In genomic region chr3:41893977-41894376, GRCh38 we compare ENCODE assay signal across 8 cellular contexts.
DNase-seq lines count a peak whose midpoint lies in the region; ATAC-seq and TF ChIP-seq lines count a peak whose summit lies in the region.

No MANE protein-coding gene starts in this region.

- H3K27ac Mint-ChIP-seq in nephron = no peak overlapping the region
- H3K27ac Mint-ChIP-seq in activated T-helper 17 cell treated with anti-CD3 and anti-CD28 coated beads, Interleukin-2, amount 50 U/mL, for 72 hours = no peak overlapping the region

- H3K9me3 Mint-ChIP-seq in nephron = peaks cover 11% of the 10 kb centered on the region
- H3K9me3 Mint-ChIP-seq in activated T-helper 17 cell treated with anti-CD3 and anti-CD28 coated beads, Interleukin-2, amount 50 U/mL, for 72 hours = peaks cover 5% of the 10 kb centered on the region

- TF ChIP-seq CTCF in nephron (IDR thresholded peaks at IDR 0.05; ENCODE audit: unreplicated experiment in 3 of 3) = peak; percentile 52 to 69 (median 60)

- DNase-seq in A172 (ENCODE audit: low spot score) = peak; percentile 36
- peak; percentile 58 for DNase-seq in EL
- DNase-seq in NCI-H526 treated with DMSO at 0.1 percent for 48 hours (lab: John Stamatoyannopoulos, UW) = peak; percentile 7
- peak; percentile 3 for DNase-seq in effector CD4-positive, alpha-beta T cell
- no peak for DNase-seq in stimulated activated naive CD4-positive, alpha-beta T cell treated with Interleukin-2 at 50 U/mL for 16 hours (lab: John Stamatoyannopoulos, UW)

- H3K4me1 Mint-ChIP-seq in nephron = no peaks in the 10 kb centered on the region
- no peaks in the 10 kb centered on the region for H3K4me1 Mint-ChIP-seq in activated T-helper 17 cell treated with anti-CD3 and anti-CD28 coated beads, Interleukin-2, amount 50 U/mL, for 72 hours

- ATAC-seq in activated T-helper 17 cell treated with anti-CD3 and anti-CD28 coated beads, Interleukin-2, amount 50 U/mL, for 72 hours (replicated peaks) = no peak
- ATAC-seq in HG02763 (IDR thresholded peaks at IDR 0.05; ENCODE audit: unreplicated experiment) = no peak

- no peak overlapping the region for H3K4me3 Mint-ChIP-seq in nephron
- H3K4me3 Mint-ChIP-seq in activated T-helper 17 cell treated with anti-CD3 and anti-CD28 coated beads, Interleukin-2, amount 50 U/mL, for 72 hours = no peak overlapping the region

- peaks cover 9% of the 10 kb centered on the region for H3K27me3 Mint-ChIP-seq in nephron (ENCODE audit: low read depth)
- H3K27me3 Mint-ChIP-seq in activated T-helper 17 cell treated with anti-CD3 and anti-CD28 coated beads, Interleukin-2, amount 50 U/mL, for 72 hours = no peaks in the 10 kb centered on the region

- H3K36me3 Mint-ChIP-seq in nephron (ENCODE audit: low read depth) = peaks cover 28% of the 10 kb centered on the region
- peaks cover 54% of the 10 kb centered on the region for H3K36me3 Mint-ChIP-seq in activated T-helper 17 cell treated with anti-CD3 and anti-CD28 coated beads, Interleukin-2, amount 50 U/mL, for 72 hours (ENCODE audit: low read depth)
